Comparison of ENCODE assay signal across 1 cellular context in the genomic region with DNA sequence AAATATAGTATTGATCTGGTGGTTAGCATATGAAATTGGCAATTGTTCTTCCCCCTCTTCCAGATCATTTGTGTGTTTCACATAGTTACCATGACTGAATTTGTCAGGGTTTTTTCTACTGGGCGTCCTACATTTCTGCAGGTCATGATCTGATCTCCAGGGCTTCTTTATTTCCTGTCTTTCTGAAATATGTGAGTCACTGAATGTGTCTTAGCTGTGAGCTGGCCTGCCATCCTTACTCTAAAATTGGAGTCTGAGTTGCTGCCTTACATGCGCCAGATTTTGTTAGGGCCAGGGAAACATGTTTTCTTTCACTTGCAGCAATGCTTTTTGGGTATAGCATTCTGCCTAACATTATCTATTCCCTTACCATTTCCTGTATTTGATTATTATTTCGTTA.
TF ChIP-seq lines count a peak whose summit lies in the region.

No MANE protein-coding gene starts in this region.

TF ChIP-seq in IMR-90, 13 proteins besides CTCF, POLR2A, EP300 and RAD21:
- TF ChIP-seq CHD1 (IDR thresholded peaks at IDR 0.05; ENCODE audit: low read depth, low read length), result no peak
- TF ChIP-seq NFE2L2 (IDR thresholded peaks at IDR 0.05; ENCODE audit: low read depth, low read length), result no peak
